ENCODE assay signal across 1 cellular context in genomic region chr13:68535329-68535728, GRCh38.
TF ChIP-seq lines count a peak whose summit lies in the region.

No MANE protein-coding gene starts in this region.

TF ChIP-seq in GM12878, 131 proteins besides CTCF, POLR2A, EP300 and RAD21 (continued from another document):
- TF ChIP-seq ZBTB40 (IDR thresholded peaks at IDR 0.05; ENCODE audit: borderline replicate concordance), result no peak
- no peak for TF ChIP-seq MTA3 (IDR thresholded peaks at IDR 0.05; ENCODE audit: borderline replicate concordance, low read length)
- TF ChIP-seq CBFB (IDR thresholded peaks at IDR 0.05; ENCODE audit: low read depth), result no peak
- no peak for TF ChIP-seq CUX1 (IDR thresholded peaks at IDR 0.05; ENCODE audit: insufficient replicate concordance, low read depth, low read length)
- no peak for TF ChIP-seq MLLT1 (IDR thresholded peaks at IDR 0.05)
- TF ChIP-seq FOS (IDR thresholded peaks at IDR 0.05; ENCODE audit: borderline replicate concordance, extremely low read depth, insufficient read length), result no peak
- no peak for TF ChIP-seq WRNIP1 (IDR thresholded peaks at IDR 0.05; ENCODE audit: borderline replicate concordance, low read depth, low read length)
- TF ChIP-seq ZNF217 (IDR thresholded peaks at IDR 0.05), result no peak
- 0 out of 2 replicates have a peak, but pooled peaks have one; percentile 44 for TF ChIP-seq ATF7 (IDR thresholded peaks at IDR 0.05; ENCODE audit: low read depth)
- no peak for TF ChIP-seq EZH2 (IDR thresholded peaks at IDR 0.05; ENCODE audit: borderline replicate concordance, control insufficient read depth, low read depth, low read length)
- TF ChIP-seq GATAD2B (conservative IDR thresholded peaks at IDR 0.05; ENCODE audit: low read depth), result no peak
- TF ChIP-seq IRF4 (IDR thresholded peaks at IDR 0.05; ENCODE audit: low read depth, low read length), result no peak
- TF ChIP-seq MEF2A (IDR thresholded peaks at IDR 0.05; ENCODE audit: insufficient read depth, low read depth, low read length), result peak; percentile 71
- no peak for TF ChIP-seq JUND (IDR thresholded peaks at IDR 0.05; ENCODE audit: low read depth, low read length)
- TF ChIP-seq CHD4 (IDR thresholded peaks at IDR 0.05), result no peak
- no peak for TF ChIP-seq SREBF2 (IDR thresholded peaks at IDR 0.05; ENCODE audit: low read length)
- 0 out of 2 replicates have a peak, but pooled peaks have one; percentile 39 for TF ChIP-seq ATF2 (IDR thresholded peaks at IDR 0.05; ENCODE audit: low read length)
- no peak for TF ChIP-seq NR2F1 (conservative IDR thresholded peaks at IDR 0.05)
- TF ChIP-seq YY1 (IDR thresholded peaks at IDR 0.05; ENCODE audit: low read depth, low read length), result no peak
- peak; percentile 57 for TF ChIP-seq JUNB (IDR thresholded peaks at IDR 0.05)
